ENCODE assay signal across 15 cellular contexts in the genomic region with DNA sequence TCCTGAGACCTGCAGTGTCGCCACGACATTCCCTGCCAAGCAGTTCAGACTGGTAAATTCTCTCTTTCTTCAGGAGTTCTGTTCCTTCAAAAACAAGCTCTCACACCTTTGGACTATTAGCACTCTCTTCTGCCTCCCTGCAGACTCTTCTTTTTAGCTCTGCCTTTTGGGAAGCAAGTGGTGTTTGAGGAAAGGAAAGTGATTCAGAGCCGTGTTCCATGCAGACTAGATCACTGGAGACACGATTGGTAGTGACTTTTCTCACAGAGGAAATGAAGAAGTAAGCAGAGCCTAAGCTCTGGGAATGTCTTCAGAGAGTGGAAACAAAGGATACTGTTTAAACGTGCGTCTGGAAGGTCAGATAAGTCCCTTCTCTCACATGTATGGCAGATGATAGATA.
DNase-seq lines count a peak whose midpoint lies in the region; ATAC-seq and TF ChIP-seq lines count a peak whose summit lies in the region.
"Had no signal": no experiment of that assay in that cellular context is flagged by ENCODE, and none has a peak within 500 bp of the region (broad histone marks: within the 10 kb centered on the region; RNA-seq: fewer than 3 reads in every experiment).

No MANE protein-coding gene starts in this region.

- H3K4me3 ChIP-seq in left lung, result no peak overlapping the region
- H3K4me3 ChIP-seq in subcutaneous abdominal adipose tissue (ENCODE audit: low read depth in 1 of 5, low read length in 5 of 5), result peak overlapping the region in 2 of 5 donors; percentile 7
- H3K4me3 ChIP-seq in MM.1S (ENCODE audit: low read length), result no peak overlapping the region
- H3K4me3 ChIP-seq: GM23338 had no signal

- H3K36me3 ChIP-seq in left lung (no peaks in the 10 kb centered on the region), subcutaneous abdominal adipose tissue (ENCODE audit: control insufficient read depth in 5 of 5, insufficient read depth in 5 of 5, low read length in 5 of 5) (no peaks in the 10 kb centered on the region), MM.1S (replicated peaks; ENCODE audit: insufficient read depth, low read length) (no peaks in the 10 kb centered on the region)

- H3K9me3 Mint-ChIP-seq in HFFc6, result peaks cover 4% of the 10 kb centered on the region; the same call in 1 of the 2 replicates
- no peaks in the 10 kb centered on the region for H3K9me3 Mint-ChIP-seq in dendritic cell treated with granulocyte-macrophage colony-stimulating factor and Interleukin-4, amounts not matched to agents 40 ng/mL and 50 ng/mL, for 4 days
- H3K9me3 Mint-ChIP-seq in progenitor cell of endocrine pancreas (ENCODE audit: low read depth), result no peaks in the 10 kb centered on the region
- H3K9me3 Mint-ChIP-seq: GM23338; naive thymus-derived CD8-positive, alpha-beta T cell had no signal

- H3F3A ChIP-seq in MM.1S (ENCODE audit: insufficient read depth, low read length), result no peaks in the 10 kb centered on the region

- H3K4me3 Mint-ChIP-seq in HFFc6 (peak overlapping the region; percentile 84), progenitor cell of endocrine pancreas (ENCODE audit: low read depth) (no peak overlapping the region)
- no peak overlapping the region for H3K4me3 Mint-ChIP-seq in dendritic cell treated with granulocyte-macrophage colony-stimulating factor and Interleukin-4, amounts not matched to agents 40 ng/mL and 50 ng/mL, for 4 days
- H3K4me3 Mint-ChIP-seq: CD4-positive, alpha-beta memory T cell; GM23338; naive thymus-derived CD8-positive, alpha-beta T cell had no signal

- DNase-seq in HFFc6 (peak; percentile 37), left lung (no peak), progenitor cell of endocrine pancreas (ENCODE audit: low spot score, unreplicated experiment) (no peak), MM.1S (no peak), NCI-H1436 (lab: John Stamatoyannopoulos, UW) (no peak)
- no peak for DNase-seq in activated CD4-positive, alpha-beta T cell treated with anti-CD3 and anti-CD28 coated beads, Interleukin-2, amount 50 U/mL, for 1 hour
- DNase-seq: activated CD4-positive, alpha-beta T cell treated with anti-CD3 and anti-CD28 coated beads for 1 hour; CD4-positive, alpha-beta memory T cell; KG1; naive thymus-derived CD8-positive, alpha-beta T cell; RPMI8226; stimulated activated naive CD8-positive, alpha-beta T cell treated with anti-CD3 and anti-CD28 coated beads, Interleukin-15, Interleukin-2, amounts not matched to agents 100 U/mL and 50 U/mL, for 24 hours had no signal

- TF ChIP-seq CTCF in HFFc6 (IDR thresholded peaks at IDR 0.05) (no peak), left lung (IDR thresholded peaks at IDR 0.05) (no peak), progenitor cell of endocrine pancreas (IDR thresholded peaks at IDR 0.05; ENCODE audit: unreplicated experiment) (no peak), MM.1S (IDR thresholded peaks at IDR 0.05; ENCODE audit: low read length) (no peak)

- ATAC-seq in left lung, result peak; percentile 17
- ATAC-seq: GM23338; naive thymus-derived CD8-positive, alpha-beta T cell; stimulated activated naive CD8-positive, alpha-beta T cell treated with anti-CD3 and anti-CD28 coated beads, Interleukin-15, Interleukin-2, amounts not matched to agents 100 U/mL and 50 U/mL, for 24 hours had no signal

- H3K27ac Mint-ChIP-seq in HFFc6 (peak overlapping the region; percentile 88), progenitor cell of endocrine pancreas (no peak overlapping the region)
- H3K27ac Mint-ChIP-seq in dendritic cell treated with granulocyte-macrophage colony-stimulating factor and Interleukin-4, amounts not matched to agents 40 ng/mL and 50 ng/mL, for 4 days, result peak overlapping the region; percentile 31
- H3K27ac Mint-ChIP-seq: GM23338; naive thymus-derived CD8-positive, alpha-beta T cell had no signal

- peaks cover 3% of the 10 kb centered on the region for H3K27me3 Mint-ChIP-seq in HFFc6 (ENCODE audit: insufficient read depth)
- no peaks in the 10 kb centered on the region for H3K27me3 Mint-ChIP-seq in dendritic cell treated with granulocyte-macrophage colony-stimulating factor and Interleukin-4, amounts not matched to agents 40 ng/mL and 50 ng/mL, for 4 days
- H3K27me3 Mint-ChIP-seq in progenitor cell of endocrine pancreas, result no peaks in the 10 kb centered on the region
- H3K27me3 Mint-ChIP-seq: CD4-positive, alpha-beta memory T cell; naive thymus-derived CD8-positive, alpha-beta T cell had no signal

- peaks cover 66% of the 10 kb centered on the region for H3K4me1 Mint-ChIP-seq in HFFc6 (ENCODE audit: low read depth)
- peaks cover 55% of the 10 kb centered on the region for H3K4me1 Mint-ChIP-seq in dendritic cell treated with granulocyte-macrophage colony-stimulating factor and Interleukin-4, amounts not matched to agents 40 ng/mL and 50 ng/mL, for 4 days (ENCODE audit: low read depth)
- H3K4me1 Mint-ChIP-seq in progenitor cell of endocrine pancreas (ENCODE audit: low read depth), result peaks cover 2% of the 10 kb centered on the region
- H3K4me1 Mint-ChIP-seq: CD4-positive, alpha-beta memory T cell; naive thymus-derived CD8-positive, alpha-beta T cell had no signal

- peak overlapping the region in 2 of 5 donors; percentile 42 to 57 for H3K9ac ChIP-seq in subcutaneous abdominal adipose tissue (ENCODE audit: low read length in 5 of 5)
- no peak overlapping the region for H3K9ac ChIP-seq in MM.1S (ENCODE audit: low read length)

- H3K27ac ChIP-seq in left lung (peak overlapping the region; percentile 63 to 74), subcutaneous abdominal adipose tissue (ENCODE audit: low read depth, low read length) (peak overlapping the region; percentile 47), MM.1S (ENCODE audit: low read length) (no peak overlapping the region)

- H3K4me1 ChIP-seq in left lung (peaks cover 22 to 40% of the 10 kb centered on the region in 2 donors), subcutaneous abdominal adipose tissue (ENCODE audit: control insufficient read depth in 5 of 5, insufficient read depth in 5 of 5, low read length in 5 of 5) (peaks cover 3 to 26% (median 22%) of the 10 kb centered on the region in 5 donors), MM.1S (ENCODE audit: low read length) (no peaks in the 10 kb centered on the region)

- no peaks in the 10 kb centered on the region for H4K20me1 ChIP-seq in MM.1S (ENCODE audit: insufficient read depth, low read length)

- intact Hi-C loops in dendritic cell treated with granulocyte-macrophage colony-stimulating factor and Interleukin-4, amounts not matched to agents 40 ng/mL and 50 ng/mL, for 4 days (cut with micrococcal nuclease), result loop anchor here (2.0 to 10.0 kb wide), 3 partner anchors 14 to 66 kb away; no protein-coding TSS in a partner anchor
- intact Hi-C loops in left lung (cut with DNase I), result no loop called here

- H3K9me2 ChIP-seq in MM.1S (replicated peaks; ENCODE audit: insufficient read depth, low read length), result no peaks in the 10 kb centered on the region

- no peaks in the 10 kb centered on the region for H3K27me3 ChIP-seq in left lung
- no peaks in the 10 kb centered on the region for H3K27me3 ChIP-seq in subcutaneous abdominal adipose tissue (ENCODE audit: control insufficient read depth in 5 of 5, insufficient read depth in 4 of 5, low read length in 5 of 5)
- H3K27me3 ChIP-seq in MM.1S (replicated peaks; ENCODE audit: insufficient read depth, low read length), result no peaks in the 10 kb centered on the region

- H2AFZ ChIP-seq in MM.1S (ENCODE audit: low read length), result no peak overlapping the region
- H2AFZ ChIP-seq: GM23338 had no signal

- no peaks in the 10 kb centered on the region for H3K9me3 ChIP-seq in left lung
- H3K9me3 ChIP-seq in subcutaneous abdominal adipose tissue (ENCODE audit: control insufficient read depth in 5 of 5, low read length in 5 of 5), result no peaks in the 10 kb centered on the region
- H3K9me3 ChIP-seq in MM.1S (replicated peaks; ENCODE audit: insufficient read depth, low read length), result no peaks in the 10 kb centered on the region

- H3K4me2 ChIP-seq in MM.1S (ENCODE audit: low read depth, low read length), result no peak overlapping the region
- H3K4me2 ChIP-seq: GM23338 had no signal

- H3K79me2 ChIP-seq in MM.1S (ENCODE audit: low read length), result no peaks in the 10 kb centered on the region

- H3K36me3 Mint-ChIP-seq in HFFc6 (ENCODE audit: low read depth), result peaks cover 37% of the 10 kb centered on the region
- peaks cover 12% of the 10 kb centered on the region for H3K36me3 Mint-ChIP-seq in dendritic cell treated with granulocyte-macrophage colony-stimulating factor and Interleukin-4, amounts not matched to agents 40 ng/mL and 50 ng/mL, for 4 days (ENCODE audit: low read depth)
- no peaks in the 10 kb centered on the region for H3K36me3 Mint-ChIP-seq in progenitor cell of endocrine pancreas (ENCODE audit: insufficient read depth)
- H3K36me3 Mint-ChIP-seq: naive thymus-derived CD8-positive, alpha-beta T cell had no signal
